Comparison of ENCODE assay signal across 8 cellular contexts in the genomic region with DNA sequence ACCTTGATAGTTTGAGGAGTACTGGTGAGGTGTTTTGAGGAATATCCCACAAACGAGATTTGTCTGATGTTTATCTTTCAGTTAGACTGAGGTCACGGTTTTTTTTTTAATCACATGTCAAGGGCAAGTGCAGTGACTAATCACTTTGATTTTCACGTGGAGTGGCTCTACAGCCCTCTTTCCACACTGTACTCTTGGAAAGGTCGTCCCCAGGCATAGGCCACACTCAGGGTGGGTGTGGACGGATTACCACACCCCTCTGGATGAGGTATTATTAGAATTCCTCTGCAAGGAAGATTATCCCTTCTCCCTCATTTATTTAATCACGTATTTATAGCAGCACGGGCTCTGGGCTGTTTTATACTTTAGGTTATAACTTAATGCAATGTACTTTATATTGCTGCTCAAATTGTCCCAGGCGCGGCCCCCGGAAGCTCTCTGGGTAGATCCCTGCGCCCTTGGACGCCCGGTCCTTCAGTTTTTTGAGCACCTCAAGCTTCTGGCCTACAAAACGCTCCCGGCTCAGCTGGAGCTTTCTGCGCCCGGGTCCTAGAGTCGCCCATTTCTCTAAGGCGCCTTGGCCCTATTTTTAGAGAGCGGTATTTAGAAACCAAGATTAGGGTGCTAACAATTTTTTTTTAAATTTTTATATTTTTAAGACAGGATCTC. TPM values are rescaled to one million over a fixed set of nuclear protein-coding genes. Genes with fewer than 3 reads are reported as not detected.
DNase-seq lines count a peak whose midpoint lies in the region; ATAC-seq and TF ChIP-seq lines count a peak whose summit lies in the region.

No MANE protein-coding gene starts in this region.

- TF ChIP-seq CTCF in Calu3 (IDR thresholded peaks at IDR 0.05; ENCODE audit: unreplicated experiment), result no peak
- no peak for TF ChIP-seq CTCF in esophagus squamous epithelium (IDR thresholded peaks at IDR 0.05)
- no peak for TF ChIP-seq CTCF in natural killer cell (IDR thresholded peaks at IDR 0.05)
- no peak for TF ChIP-seq CTCF in thoracic aorta (IDR thresholded peaks at IDR 0.05)

- TSS peak; percentile 61 for BruUV-seq in Calu3 (replicated peaks; lab: Mats Ljungman, UMichigan)

- H3K27me3 ChIP-seq in esophagus squamous epithelium, result no peaks in the 10 kb centered on the region
- no peaks in the 10 kb centered on the region for H3K27me3 ChIP-seq in thoracic aorta (replicated peaks; ENCODE audit: insufficient read depth)

- H3K36me3 Mint-ChIP-seq in Calu3 (ENCODE audit: insufficient read depth, unreplicated experiment), result peaks cover 26% of the 10 kb centered on the region
- no peaks in the 10 kb centered on the region for H3K36me3 Mint-ChIP-seq in natural killer cell

- H3K4me1 ChIP-seq in esophagus squamous epithelium, result peaks cover 0 to 37% (median 24%) of the 10 kb centered on the region in 3 donors
- H3K4me1 ChIP-seq in thoracic aorta (ENCODE audit: control insufficient read depth in 1 of 2, low read depth in 2 of 2), result peaks cover 10 to 21% of the 10 kb centered on the region in 2 donors

- H3K27ac Mint-ChIP-seq in Calu3 (ENCODE audit: unreplicated experiment), result peak overlapping the region; percentile 89
- peak overlapping the region; percentile 89 to 96 for H3K27ac Mint-ChIP-seq in natural killer cell

- no peaks in the 10 kb centered on the region for H3K9me3 ChIP-seq in esophagus squamous epithelium
- H3K9me3 ChIP-seq in thoracic aorta, result no peaks in the 10 kb centered on the region

- no peak for TF ChIP-seq POLR2A in esophagus squamous epithelium (IDR thresholded peaks at IDR 0.05)

- no peaks in the 10 kb centered on the region for H3K36me3 ChIP-seq in esophagus squamous epithelium
- H3K36me3 ChIP-seq in thoracic aorta, result no peaks in the 10 kb centered on the region

- intact Hi-C loops in Calu3 (cut with micrococcal nuclease; ENCODE audit: unreplicated experiment) (no loop called here), esophagus squamous epithelium (cut with DNase I) (no loop called here), natural killer cell (cut with micrococcal nuclease) (loop anchor here (1.0 to 10.0 kb wide), 2 partner anchors 11 to 310 kb away; a partner anchor contains a TSS)

- H3K4me3 Mint-ChIP-seq in Calu3 (ENCODE audit: low read depth, unreplicated experiment), result peak overlapping the region; percentile 92
- peak overlapping the region; percentile 94 for H3K4me3 Mint-ChIP-seq in natural killer cell

- WGBS in esophagus squamous epithelium, 2 donors, result 0% methylated on average over 19 to 20 of the region's 20 CpGs

- H3K27me3 Mint-ChIP-seq in Calu3 (ENCODE audit: unreplicated experiment), result no peaks in the 10 kb centered on the region
- no peaks in the 10 kb centered on the region for H3K27me3 Mint-ChIP-seq in natural killer cell (ENCODE audit: low read depth in 2 of 2)

- CTCF ChIA-PET in Calu3 (lab: Charles Lee), result no interaction called here

- H3K4me3 ChIP-seq in esophagus squamous epithelium (peak overlapping the region; percentile 78 to 99 (median 96)), thoracic aorta (peak overlapping the region; percentile 87)

- H3K27ac ChIP-seq in esophagus squamous epithelium, result peak overlapping the region; percentile 92 to 98 (median 97)
- peak overlapping the region; percentile 93 to 95 for H3K27ac ChIP-seq in thoracic aorta

- H3K4me1 Mint-ChIP-seq in Calu3 (ENCODE audit: low read depth, unreplicated experiment), result peaks cover 23% of the 10 kb centered on the region
- H3K4me1 Mint-ChIP-seq in natural killer cell, result peaks cover 40 to 45% of the 10 kb centered on the region in 2 donors

- DNase-seq in Calu3 (peak; percentile 64), activated T-cell treated with anti-CD3 and anti-CD28 coated beads for 48 hours (ENCODE audit: low read depth) (peak; percentile 18), esophagus squamous epithelium (lab: John Stamatoyannopoulos, UW) (no peak), natural killer cell (no peak), thoracic aorta (ENCODE audit: low spot score) (peak; percentile 10)
- DNase-seq in NK-92 treated with Interleukin-12 subunit alpha and Interleukin-12 subunit beta, amount 100 ng/mL, for 24 hours (lab: John Stamatoyannopoulos, UW), result peak; percentile 69

- peak; percentile 36 for ATAC-seq in GM19468 (IDR thresholded peaks at IDR 0.05; ENCODE audit: extremely low read depth, unreplicated experiment)
- peak; percentile 50 for ATAC-seq in HG03565 (IDR thresholded peaks at IDR 0.05; ENCODE audit: unreplicated experiment)
- ATAC-seq in natural killer cell, result peak; percentile 69 to 86 (median 73)
- ATAC-seq in thoracic aorta (ENCODE audit: insufficient number of reproducible peaks, low FRiP score, low read depth), result peak; percentile 77

- H3K9me3 Mint-ChIP-seq in Calu3 (ENCODE audit: low read depth, unreplicated experiment), result no peaks in the 10 kb centered on the region
- no peaks in the 10 kb centered on the region for H3K9me3 Mint-ChIP-seq in natural killer cell

RNA-seq across cellular contexts. Expression of a gene that starts 0.5 kb away (rescaled TPM):
- total RNA-seq in Calu3 (2022) (112 and 113 TPM in 2 replicates), esophagus squamous epithelium (10 to 100 TPM; 36.3 to 75.8 (median 47.4) TPM), natural killer cell (10 to 100 TPM; 75.6 to 78.7 (median 77.4) TPM), thoracic aorta (10 to 100 TPM; 40.1 to 42.0 TPM)

RNA-seq across cellular contexts. Expression of a gene that starts 11.4 kb away (rescaled TPM):
- total RNA-seq in Calu3 (2022) (89.7 and 111 TPM in 2 replicates), esophagus squamous epithelium (10 to 100 TPM; 77.7 to 88.7 (median 79.8) TPM), natural killer cell (10 to 100 TPM; 56.0 to 70.7 (median 65.3) TPM), thoracic aorta (100 to 1,000 TPM; 144 to 156 TPM)

Comparison
In these comparisons a context has a peak if more than half of its experiments do, and no peak if none do; other contexts are left out.
1. DNase-seq: peak in Calu3 (single experiment), NK-92 treated with Interleukin-12 subunit alpha and Interleukin-12 subunit beta, amount 100 ng/mL, for 24 hours (single experiment), activated T-cell treated with anti-CD3 and anti-CD28 coated beads for 48 hours (single experiment) and thoracic aorta (single experiment); none in esophagus squamous epithelium (single experiment) and natural killer cell (single experiment).
2. Peak in every context shown above with its lines, with median percentiles within 50 percentile points of each other: ATAC-seq.